Comparison of ENCODE assay signal across 13 cellular contexts in genomic region chr1:43522776-43523480, GRCh38. TPM values are rescaled to one million over a fixed set of nuclear protein-coding genes. Genes with fewer than 3 reads are reported as not detected.
DNase-seq lines count a peak whose midpoint lies in the region; ATAC-seq and TF ChIP-seq lines count a peak whose summit lies in the region.
"Had no signal": no experiment of that assay in that cellular context is flagged by ENCODE, and none has a peak within 500 bp of the region (broad histone marks: within the 10 kb centered on the region; RNA-seq: fewer than 3 reads in every experiment).

No MANE protein-coding gene starts in this region.

- no peak overlapping the region for H3K4me3 ChIP-seq in colonic mucosa
- H3K4me3 ChIP-seq in esophagus squamous epithelium, result no peak overlapping the region
- H3K4me3 ChIP-seq: heart left ventricle, right atrium auricular region had no signal

- H3K9me3 ChIP-seq in colonic mucosa (no peaks in the 10 kb centered on the region), esophagus squamous epithelium (no peaks in the 10 kb centered on the region)
- H3K9me3 ChIP-seq: heart left ventricle, right atrium auricular region had no signal

- WGBS in esophagus squamous epithelium, 2 donors, result 53 to 71% methylated on average over 13 of the region's 13 CpGs

- H3K27ac ChIP-seq in colonic mucosa (peak overlapping the region; percentile 42), esophagus squamous epithelium (no peak overlapping the region)
- H3K27ac ChIP-seq: heart left ventricle, right atrium auricular region had no signal

- H3K36me3 ChIP-seq in colonic mucosa (no peaks in the 10 kb centered on the region), esophagus squamous epithelium (no peaks in the 10 kb centered on the region)
- H3K36me3 ChIP-seq: heart left ventricle, right atrium auricular region had no signal

- H3K4me1 ChIP-seq in colonic mucosa (peaks cover 6% of the 10 kb centered on the region), esophagus squamous epithelium (no peaks in the 10 kb centered on the region)
- H3K4me1 ChIP-seq: heart left ventricle, right atrium auricular region had no signal

- TF ChIP-seq CTCF in colonic mucosa (IDR thresholded peaks at IDR 0.05), result no peak
- TF ChIP-seq CTCF in esophagus squamous epithelium (IDR thresholded peaks at IDR 0.05), result no peak

- H3K9ac ChIP-seq in colonic mucosa (ENCODE audit: low read depth in 2 of 2, low read length in 2 of 2), result no peak overlapping the region

- intact Hi-C loops in colonic mucosa (cut with DNase I), result no loop called here
- intact Hi-C loops in esophagus squamous epithelium (cut with DNase I), result loop anchor here (10.0 kb wide), 1 partner anchor 232 kb away; no protein-coding TSS in a partner anchor

- TF ChIP-seq POLR2A in esophagus squamous epithelium (IDR thresholded peaks at IDR 0.05), result no peak

- no peak for ATAC-seq in GM21723 (IDR thresholded peaks at IDR 0.05; ENCODE audit: unreplicated experiment)
- ATAC-seq: stimulated activated naive B cell treated with anti-CD40 and anti-IgM and Interleukin-4, amounts not matched to agents 10 μg/mL and 1 μg/mL and 100 μg/mL, for 72 hours had no signal

- H3K27me3 ChIP-seq in colonic mucosa (no peaks in the 10 kb centered on the region), esophagus squamous epithelium (peaks cover 0 to 38% (median 0%) of the 10 kb centered on the region in 4 donors)
- H3K27me3 ChIP-seq: right atrium auricular region had no signal

- peak; percentile 44 for DNase-seq in GM04503 (ENCODE audit: low read depth)
- peak; percentile 65 for DNase-seq in NCI-H82 treated with DMSO at 0.1 percent for 48 hours (lab: John Stamatoyannopoulos, UW; ENCODE audit: unreplicated experiment)
- peak; percentile 84 for DNase-seq in colonic mucosa
- peak; percentile 49 for DNase-seq in non-pigmented ciliary epithelial cell (ENCODE audit: low read depth)
- DNase-seq in ureter (ENCODE audit: low spot score), result no peak
- DNase-seq in activated gamma-delta T cell (lab: John Stamatoyannopoulos, UW), result no peak
- DNase-seq in esophagus squamous epithelium (lab: John Stamatoyannopoulos, UW), result no peak
- DNase-seq: activated naive CD8-positive, alpha-beta T cell treated with anti-CD3 and anti-CD28 coated beads, Interleukin-2, amount 10 ng/mL, durations not matched to agents 7 days and 5 days; heart left ventricle; NCI-H1105 treated with DMSO at 0.1 percent for 48 hours; stimulated activated naive B cell treated with anti-CD40 and anti-IgM and Interleukin-4, amounts not matched to agents 10 μg/mL and 1 μg/mL and 100 μg/mL, for 72 hours had no signal

RNA-seq across cellular contexts. Expression of gene PTPRF, which starts 7.8 kb away (rescaled TPM):
- total RNA-seq in colonic mucosa, result 100 to 1,000 TPM; 351 to 449 TPM
- total RNA-seq in ureter, result 405 TPM
- 100 to 1,000 TPM; 104 to 243 (median 112) TPM for total RNA-seq in esophagus squamous epithelium

Comparison
In these comparisons a context has a peak if more than half of its experiments do, and no peak if none do; other contexts are left out.
1. DNase-seq: peak in GM04503 (single experiment), NCI-H82 treated with DMSO at 0.1 percent for 48 hours (single experiment), colonic mucosa (single experiment) and non-pigmented ciliary epithelial cell (single experiment); none in ureter (single experiment), activated gamma-delta T cell (single experiment) and esophagus squamous epithelium (single experiment).